Comparison of ENCODE assay signal across 9 cellular contexts in genomic region chr4:38177035-38177791, GRCh38.
A peak's percentile ranks its signal among the peaks of the same experiment; 100 is the strongest.
DNase-seq lines count a peak whose midpoint lies in the region; ATAC-seq and TF ChIP-seq lines count a peak whose summit lies in the region.
"Had no signal": no experiment of that assay in that cellular context is flagged by ENCODE, and none has a peak within 500 bp of the region (broad histone marks: within the 10 kb centered on the region; RNA-seq: fewer than 3 reads in every experiment).

No MANE protein-coding gene starts in this region.

- H4K12ac ChIP-seq in trophoblast cell (ENCODE audit: low read depth, low read length): no peak overlapping the region

- no peak for TF ChIP-seq CTCF in GM12864 (IDR thresholded peaks at IDR 0.05; ENCODE audit: low read depth, low read length, missing control alignments)

- H2AFZ ChIP-seq in trophoblast cell (ENCODE audit: insufficient read depth, low read length, poor library complexity): no peak overlapping the region

- peaks cover 22% of the 10 kb centered on the region for H3K27me3 Mint-ChIP-seq in activated CD4-positive, alpha-beta T cell treated with anti-CD3 and anti-CD28 coated beads, Interleukin-2, amount 10 ng/mL, durations not matched to agents 24 days and 14 days

- H3K9ac ChIP-seq in duodenal mucosa (ENCODE audit: low read depth in 1 of 2, low read length in 2 of 2) (peak overlapping the region; percentile 28 to 51), trophoblast cell (ENCODE audit: low read length) (no peak overlapping the region)

- H2BK12ac ChIP-seq in trophoblast cell (ENCODE audit: low read length): peak overlapping the region; percentile 22

- H3K36me3 Mint-ChIP-seq in activated CD4-positive, alpha-beta T cell treated with anti-CD3 and anti-CD28 coated beads, Interleukin-2, amount 10 ng/mL, durations not matched to agents 24 days and 14 days (ENCODE audit: low read depth): no peaks in the 10 kb centered on the region

- H3K79me1 ChIP-seq in trophoblast cell (ENCODE audit: low read length): no peaks in the 10 kb centered on the region

- WGBS in trophoblast cell (ENCODE audit: extremely low coverage, insufficient coverage, insufficient read length): no CpG with 5 or more reads among the region's 13 CpGs

- H3K36me3 ChIP-seq in duodenal mucosa (ENCODE audit: control insufficient read depth in 1 of 2, insufficient read depth in 2 of 2, low read length in 2 of 2): no peaks in the 10 kb centered on the region
- no peaks in the 10 kb centered on the region for H3K36me3 ChIP-seq in trophoblast cell (ENCODE audit: control insufficient read depth in 1 of 2, insufficient read depth in 2 of 2, low read length in 2 of 2)

- H3K9me3 Mint-ChIP-seq in activated CD4-positive, alpha-beta T cell treated with anti-CD3 and anti-CD28 coated beads, Interleukin-2, amount 10 ng/mL, durations not matched to agents 24 days and 14 days: no peaks in the 10 kb centered on the region
- H3K9me3 Mint-ChIP-seq: activated B cell treated with CpG ODN at 0.5 μM for 24 hours had no signal

- H3K4me3 ChIP-seq in GM12864 (ENCODE audit: low read depth, low read length) (no peak overlapping the region), duodenal mucosa (ENCODE audit: low read depth in 1 of 2, low read length in 2 of 2) (peak overlapping the region; percentile 12 to 31), trophoblast cell (ENCODE audit: low read depth, low read length) (no peak overlapping the region)

- no peak for ATAC-seq in GM21786 (IDR thresholded peaks at IDR 0.05; ENCODE audit: unreplicated experiment)

- no peak overlapping the region for H4K8ac ChIP-seq in trophoblast cell (ENCODE audit: low read depth, low read length)

- DNase-seq in GM12864 (ENCODE audit: low read depth): peak; percentile 22
- DNase-seq in activated CD4-positive, alpha-beta T cell treated with anti-CD3 and anti-CD28 coated beads, Interleukin-2, amount 10 ng/mL, durations not matched to agents 24 days and 14 days: peak; percentile 89
- no peak for DNase-seq in trophoblast cell
- DNase-seq in NCI-H446 (lab: John Stamatoyannopoulos, UW): no peak
- no peak for DNase-seq in NCI-H1105 (lab: John Stamatoyannopoulos, UW)
- DNase-seq in inferior parietal cortex (ENCODE audit: extremely low spot score): no peak
- DNase-seq: activated B cell treated with CpG ODN at 0.5 μM for 24 hours had no signal

- H3K27ac ChIP-seq in duodenal mucosa (ENCODE audit: low read depth, low read length) (no peak overlapping the region), trophoblast cell (ENCODE audit: low read depth, low read length) (no peak overlapping the region)

- H3K27me3 ChIP-seq in duodenal mucosa (ENCODE audit: control insufficient read depth in 1 of 2, insufficient read depth in 2 of 2, low read length in 2 of 2): no peaks in the 10 kb centered on the region
- H3K27me3 ChIP-seq in trophoblast cell (ENCODE audit: insufficient read depth, low read length): no peaks in the 10 kb centered on the region

- no peak overlapping the region for H2BK120ac ChIP-seq in trophoblast cell (ENCODE audit: insufficient read depth, low read length, poor library complexity)

- no peak overlapping the region for H3K4me2 ChIP-seq in trophoblast cell (ENCODE audit: low read length)

- H3K9me3 ChIP-seq in duodenal mucosa (ENCODE audit: control insufficient read depth in 1 of 2, low read length in 2 of 2) (no peaks in the 10 kb centered on the region), trophoblast cell (ENCODE audit: insufficient read depth, low read depth, low read length) (no peaks in the 10 kb centered on the region)

- H3K14ac ChIP-seq in trophoblast cell (ENCODE audit: low read length): no peak overlapping the region

- peak overlapping the region; percentile 80 for H3K27ac Mint-ChIP-seq in activated CD4-positive, alpha-beta T cell treated with anti-CD3 and anti-CD28 coated beads, Interleukin-2, amount 10 ng/mL, durations not matched to agents 24 days and 14 days
- H3K27ac Mint-ChIP-seq: activated B cell treated with CpG ODN at 0.5 μM for 24 hours had no signal

- intact Hi-C loops in activated CD4-positive, alpha-beta T cell treated with anti-CD3 and anti-CD28 coated beads, Interleukin-2, amount 10 ng/mL, durations not matched to agents 24 days and 14 days (cut with micrococcal nuclease): loop anchor here (1.0 kb wide), 2 partner anchors 16 to 115 kb away; no protein-coding TSS in a partner anchor

- no peak overlapping the region for H4K91ac ChIP-seq in trophoblast cell (ENCODE audit: low read depth, low read length)

- H3K4ac ChIP-seq in trophoblast cell (ENCODE audit: low read depth, low read length): no peak overlapping the region

- no peaks in the 10 kb centered on the region for H3K79me2 ChIP-seq in trophoblast cell (ENCODE audit: control insufficient read depth, insufficient read depth, low read length, poor library complexity)

- H3K4me1 Mint-ChIP-seq in activated CD4-positive, alpha-beta T cell treated with anti-CD3 and anti-CD28 coated beads, Interleukin-2, amount 10 ng/mL, durations not matched to agents 24 days and 14 days: peaks cover 30% of the 10 kb centered on the region

- no peak overlapping the region for H3K23ac ChIP-seq in trophoblast cell (ENCODE audit: low read length)

- H3K18ac ChIP-seq in trophoblast cell (ENCODE audit: low read length): no peak overlapping the region

- H2BK5ac ChIP-seq in trophoblast cell (ENCODE audit: low read depth, low read length, poor library complexity): no peak overlapping the region

- peak overlapping the region; percentile 60 for H3K4me3 Mint-ChIP-seq in activated CD4-positive, alpha-beta T cell treated with anti-CD3 and anti-CD28 coated beads, Interleukin-2, amount 10 ng/mL, durations not matched to agents 24 days and 14 days
- H3K4me3 Mint-ChIP-seq: activated B cell treated with CpG ODN at 0.5 μM for 24 hours had no signal

- H2AK5ac ChIP-seq in trophoblast cell (ENCODE audit: low read length): no peak overlapping the region

- H3K4me1 ChIP-seq in duodenal mucosa (ENCODE audit: control insufficient read depth in 1 of 2, insufficient read depth in 2 of 2, low read length in 2 of 2): peaks cover 21 to 38% of the 10 kb centered on the region in 2 donors
- peaks cover 0 to 6% of the 10 kb centered on the region in 2 experiments for H3K4me1 ChIP-seq in trophoblast cell (ENCODE audit: control insufficient read depth in 1 of 2, insufficient read depth in 2 of 2, low read length in 2 of 2)

Comparison
In these comparisons a context has a peak if more than half of its experiments do, and no peak if none do; other contexts are left out.
1. DNase-seq: peak in GM12864 (single experiment) and activated CD4-positive, alpha-beta T cell treated with anti-CD3 and anti-CD28 coated beads, Interleukin-2, amount 10 ng/mL, durations not matched to agents 24 days and 14 days (single experiment); none in trophoblast cell (0 of 2), NCI-H446 (0 of 2), NCI-H1105 (single experiment) and inferior parietal cortex (single experiment).
2. H3K4me3 ChIP-seq: peak in duodenal mucosa (2 of 2); none in GM12864 (single experiment) and trophoblast cell (single experiment).